In genomic region chr15:78203346-78204225, GRCh38 we compare ENCODE assay signal across 16 cellular contexts. TPM values are rescaled to one million over a fixed set of nuclear protein-coding genes. Genes with fewer than 3 reads are reported as not detected.
DNase-seq lines count a peak whose midpoint lies in the region; ATAC-seq, FAIRE-seq and TF ChIP-seq lines count a peak whose summit lies in the region.
"Had no signal": no experiment of that assay in that cellular context is flagged by ENCODE, and none has a peak within 500 bp of the region (broad histone marks: within the 10 kb centered on the region; RNA-seq: fewer than 3 reads in every experiment).

No MANE protein-coding gene starts in this region.

- no peaks in the 10 kb centered on the region for H3K9me3 Mint-ChIP-seq in activated CD4-positive, alpha-beta T cell treated with anti-CD3 and anti-CD28 coated beads, Interleukin-2, amount 10 ng/mL, durations not matched to agents 7 days and 5 days
- H3K9me3 Mint-ChIP-seq in activated CD4-positive, alpha-beta T cell treated with anti-CD3 and anti-CD28 coated beads for 36 hours (ENCODE audit: low read depth) = no peaks in the 10 kb centered on the region
- H3K9me3 Mint-ChIP-seq: activated naive CD8-positive, alpha-beta T cell treated with anti-CD3 and anti-CD28 coated beads for 36 hours; CD4-positive, alpha-beta memory T cell had no signal

- peaks cover 55% of the 10 kb centered on the region for H3K4me1 ChIP-seq in testis
- no peaks in the 10 kb centered on the region for H3K4me1 ChIP-seq in uterus
- H3K4me1 ChIP-seq in small intestine (ENCODE audit: control insufficient read depth in 2 of 2, insufficient read depth in 1 of 2, low read depth in 1 of 2, low read length in 1 of 2) = peaks cover 0 to 2% of the 10 kb centered on the region in 2 donors

- 48 to 75% methylated on average over 11 to 14 of the region's 14 CpGs for WGBS in testis, 2 donors
- 57 to 78% (median 62%) methylated on average over 14 of the region's 14 CpGs for WGBS in small intestine, 3 donors

- H3K27ac Mint-ChIP-seq in activated CD4-positive, alpha-beta T cell treated with anti-CD3 and anti-CD28 coated beads, Interleukin-2, amount 10 ng/mL, durations not matched to agents 7 days and 5 days = no peak overlapping the region
- no peak overlapping the region for H3K27ac Mint-ChIP-seq in activated CD4-positive, alpha-beta T cell treated with anti-CD3 and anti-CD28 coated beads for 36 hours
- H3K27ac Mint-ChIP-seq: activated naive CD8-positive, alpha-beta T cell treated with anti-CD3 and anti-CD28 coated beads for 36 hours; CD4-positive, alpha-beta memory T cell had no signal

- H3K4me3 Mint-ChIP-seq in activated CD4-positive, alpha-beta T cell treated with anti-CD3 and anti-CD28 coated beads, Interleukin-2, amount 10 ng/mL, durations not matched to agents 7 days and 5 days = no peak overlapping the region
- H3K4me3 Mint-ChIP-seq in activated CD4-positive, alpha-beta T cell treated with anti-CD3 and anti-CD28 coated beads for 36 hours = no peak overlapping the region
- H3K4me3 Mint-ChIP-seq: activated naive CD8-positive, alpha-beta T cell treated with anti-CD3 and anti-CD28 coated beads for 36 hours; CD4-positive, alpha-beta memory T cell had no signal

- H3K4me1 Mint-ChIP-seq in activated CD4-positive, alpha-beta T cell treated with anti-CD3 and anti-CD28 coated beads, Interleukin-2, amount 10 ng/mL, durations not matched to agents 7 days and 5 days = no peaks in the 10 kb centered on the region
- no peaks in the 10 kb centered on the region for H3K4me1 Mint-ChIP-seq in activated CD4-positive, alpha-beta T cell treated with anti-CD3 and anti-CD28 coated beads for 36 hours
- H3K4me1 Mint-ChIP-seq: activated naive CD8-positive, alpha-beta T cell treated with anti-CD3 and anti-CD28 coated beads for 36 hours; CD4-positive, alpha-beta memory T cell had no signal

- no peak for FAIRE-seq in frontal cortex (lab: Jason Lieb, UNC)
- FAIRE-seq in small intestine (lab: Jason Lieb, UNC) = no peak

- intact Hi-C loops in activated CD4-positive, alpha-beta T cell treated with anti-CD3 and anti-CD28 coated beads for 36 hours (cut with DNase I, micrococcal nuclease) = no loop called here
- intact Hi-C loops in testis (cut with DNase I; ENCODE audit: low total_unique reads) = no loop called here
- intact Hi-C loops in uterus (cut with DNase I; ENCODE audit: low total_unique reads) = no loop called here

- no peaks in the 10 kb centered on the region for H3K36me3 Mint-ChIP-seq in activated CD4-positive, alpha-beta T cell treated with anti-CD3 and anti-CD28 coated beads, Interleukin-2, amount 10 ng/mL, durations not matched to agents 7 days and 5 days (ENCODE audit: low read depth)
- H3K36me3 Mint-ChIP-seq in activated CD4-positive, alpha-beta T cell treated with anti-CD3 and anti-CD28 coated beads for 36 hours (ENCODE audit: low read depth) = no peaks in the 10 kb centered on the region
- H3K36me3 Mint-ChIP-seq: activated naive CD8-positive, alpha-beta T cell treated with anti-CD3 and anti-CD28 coated beads for 36 hours; CD4-positive, alpha-beta memory T cell had no signal

- H3K27ac ChIP-seq in testis = peak overlapping the region; percentile 69 to 80
- no peak overlapping the region for H3K27ac ChIP-seq in uterus
- no peak overlapping the region for H3K27ac ChIP-seq in small intestine (ENCODE audit: low read depth in 1 of 2, low read length in 1 of 2)
- H3K27ac ChIP-seq: coronary artery, KMS-11 had no signal

- peaks cover 2% of the 10 kb centered on the region for H3K27me3 Mint-ChIP-seq in activated CD4-positive, alpha-beta T cell treated with anti-CD3 and anti-CD28 coated beads, Interleukin-2, amount 10 ng/mL, durations not matched to agents 7 days and 5 days
- no peaks in the 10 kb centered on the region for H3K27me3 Mint-ChIP-seq in activated CD4-positive, alpha-beta T cell treated with anti-CD3 and anti-CD28 coated beads for 36 hours
- H3K27me3 Mint-ChIP-seq: activated naive CD8-positive, alpha-beta T cell treated with anti-CD3 and anti-CD28 coated beads for 36 hours; CD4-positive, alpha-beta memory T cell had no signal

- H3K27me3 ChIP-seq in testis = no peaks in the 10 kb centered on the region
- no peaks in the 10 kb centered on the region for H3K27me3 ChIP-seq in uterus
- H3K27me3 ChIP-seq in small intestine (ENCODE audit: control insufficient read depth in 2 of 2, insufficient read depth in 2 of 2, low read length in 2 of 2) = no peaks in the 10 kb centered on the region

- CTCF ChIA-PET in activated CD4-positive, alpha-beta T cell treated with anti-CD3 and anti-CD28 coated beads, Interleukin-2, amount 10 ng/mL, durations not matched to agents 7 days and 5 days (lab: Charles Lee) = interaction anchor here (0.6 to 3.1 kb wide), 5 partner anchors 11 to 293 kb away, joined by 3 to 10 read pairs (median 6); partner anchors contain the start of gene CIB2
- CTCF ChIA-PET in activated CD4-positive, alpha-beta T cell treated with anti-CD3 and anti-CD28 coated beads for 36 hours (lab: Charles Lee) = interaction anchor here (0.7 to 2.8 kb wide), 5 partner anchors 8 to 239 kb away, joined by 3 to 15 read pairs (median 4); partner anchors contain the start of gene CIB2

- ATAC-seq in activated CD4-positive, alpha-beta T cell treated with anti-CD3 and anti-CD28 coated beads for 36 hours = no peak

- TF ChIP-seq POLR2A in testis (IDR thresholded peaks at IDR 0.05) (no peak), uterus (IDR thresholded peaks at IDR 0.05) (no peak)

- no peaks in the 10 kb centered on the region for H3K36me3 ChIP-seq in testis (ENCODE audit: low read depth, missing control alignments)
- no peaks in the 10 kb centered on the region for H3K36me3 ChIP-seq in uterus
- H3K36me3 ChIP-seq in small intestine (ENCODE audit: control insufficient read depth in 2 of 2, insufficient read depth in 2 of 2, low read length in 2 of 2) = no peaks in the 10 kb centered on the region

- H3K9me3 ChIP-seq in testis = no peaks in the 10 kb centered on the region
- H3K9me3 ChIP-seq in uterus = no peaks in the 10 kb centered on the region
- no peaks in the 10 kb centered on the region for H3K9me3 ChIP-seq in small intestine (ENCODE audit: control insufficient read depth, low read depth)

- no peak overlapping the region for H3K4me3 ChIP-seq in testis
- no peak overlapping the region for H3K4me3 ChIP-seq in uterus
- H3K4me3 ChIP-seq in small intestine (ENCODE audit: low read depth in 1 of 2, low read length in 2 of 2) = no peak overlapping the region
- H3K4me3 ChIP-seq: coronary artery had no signal

- TF ChIP-seq CTCF in testis (IDR thresholded peaks at IDR 0.05) (no peak), uterus (IDR thresholded peaks at IDR 0.05) (no peak)

- peak; percentile 3 for DNase-seq in activated CD4-positive, alpha-beta T cell treated with anti-CD3 and anti-CD28 coated beads, Interleukin-2, amount 10 ng/mL, durations not matched to agents 7 days and 5 days
- no peak for DNase-seq in activated CD4-positive, alpha-beta T cell treated with anti-CD3 and anti-CD28 coated beads for 36 hours
- peak; percentile 35 to 64 for DNase-seq in frontal cortex (ENCODE audit: low spot score in 2 of 2)
- peak; percentile 9 for DNase-seq in mucosa of gallbladder (ENCODE audit: low spot score)
- peak; percentile 91 for DNase-seq in testis
- no peak for DNase-seq in uterus
- DNase-seq in small intestine = no peak
- no peak for DNase-seq in activated naive CD4-positive, alpha-beta T cell (lab: John Stamatoyannopoulos, UW)
- DNase-seq: 8988T; activated naive CD8-positive, alpha-beta T cell treated with anti-CD3 and anti-CD28 coated beads for 36 hours; CD4-positive, alpha-beta memory T cell; GDM1; NCI-H526 treated with DMSO at 0.1 percent for 48 hours; retina had no signal

- POLR2A ChIA-PET in activated CD4-positive, alpha-beta T cell treated with anti-CD3 and anti-CD28 coated beads, Interleukin-2, amount 10 ng/mL, durations not matched to agents 7 days and 5 days (lab: Charles Lee) = no interaction called here
- POLR2A ChIA-PET in activated CD4-positive, alpha-beta T cell treated with anti-CD3 and anti-CD28 coated beads for 36 hours (lab: Charles Lee) = no interaction called here

RNA-seq across cellular contexts. Expression of gene ACSBG1, which starts 30.8 kb away (rescaled TPM):
- not detected for total RNA-seq in activated CD4-positive, alpha-beta T cell treated with anti-CD3 and anti-CD28 coated beads, Interleukin-2, amount 10 ng/mL, durations not matched to agents 7 days and 5 days
- total RNA-seq in activated CD4-positive, alpha-beta T cell treated with anti-CD3 and anti-CD28 coated beads for 36 hours = under 1 TPM in 1 of 2 experiments, not detected in 1; 0.02 TPM
- total RNA-seq in frontal cortex = 2.9 TPM
- 0.83 TPM for total RNA-seq in mucosa of gallbladder
- total RNA-seq in testis = 10 to 100 TPM; 14.8 to 25.2 TPM
- polyA plus RNA-seq in testis (ENCODE audit: insufficient read depth, low read depth, low replicate concordance) = 12.2 TPM
- total RNA-seq in uterus = 1 to 10 TPM in 1 of 4 donors, not detected in 3; 3.5 TPM
- polyA plus RNA-seq in small intestine = under 1 TPM; 0.54 to 0.67 (median 0.55) TPM
- total RNA-seq: CD4-positive, alpha-beta memory T cell had no signal
- polyA plus RNA-seq: CD4-positive, alpha-beta memory T cell had no signal

RNA-seq across cellular contexts. Expression of gene IDH3A, which starts 54.4 kb away (rescaled TPM):
- total RNA-seq in activated CD4-positive, alpha-beta T cell treated with anti-CD3 and anti-CD28 coated beads, Interleukin-2, amount 10 ng/mL, durations not matched to agents 7 days and 5 days = 10 to 100 TPM; 65.1 to 71.2 TPM
- total RNA-seq in activated CD4-positive, alpha-beta T cell treated with anti-CD3 and anti-CD28 coated beads for 36 hours = 100 to 1,000 TPM; 129 to 135 TPM
- total RNA-seq in frontal cortex (46.1 TPM), mucosa of gallbladder (52.3 TPM), testis (100 to 1,000 TPM; 119 to 120 TPM), uterus (100 to 1,000 TPM in 1 of 4 donors, 10 to 100 TPM in 3; 60.1 to 118 (median 86.4) TPM)
- polyA plus RNA-seq in testis (ENCODE audit: insufficient read depth, low read depth, low replicate concordance) (88.9 TPM), small intestine (10 to 100 TPM; 90.6 to 97.5 (median 95.0) TPM)

Comparison
In these comparisons a context has a peak if more than half of its experiments do, and no peak if none do; other contexts are left out.
1. DNase-seq: peak in activated CD4-positive, alpha-beta T cell treated with anti-CD3 and anti-CD28 coated beads, Interleukin-2, amount 10 ng/mL, durations not matched to agents 7 days and 5 days (single experiment), frontal cortex (2 of 2), mucosa of gallbladder (single experiment) and testis (single experiment); none in activated CD4-positive, alpha-beta T cell treated with anti-CD3 and anti-CD28 coated beads for 36 hours (single experiment), uterus (0 of 2), small intestine (single experiment) and activated naive CD4-positive, alpha-beta T cell (0 of 4).
2. H3K27ac ChIP-seq: peak in testis (2 of 2); none in uterus (0 of 2) and small intestine (0 of 2).